ENCODE assay signal across 16 cellular contexts in genomic region chr2:197122821-197123220, GRCh38.
DNase-seq lines count a peak whose midpoint lies in the region; ATAC-seq, FAIRE-seq and TF ChIP-seq lines count a peak whose summit lies in the region.
"Had no signal": no experiment of that assay in that cellular context is flagged by ENCODE, and none has a peak within 500 bp of the region (broad histone marks: within the 10 kb centered on the region; RNA-seq: fewer than 3 reads in every experiment).

No MANE protein-coding gene starts in this region.

- peak overlapping the region; percentile 59 for H3K27ac Mint-ChIP-seq in stimulated activated naive CD8-positive, alpha-beta T cell treated with anti-CD3 and anti-CD28 coated beads, Interleukin-15, Interleukin-2, amounts not matched to agents 100 ng/mL and 50 ng/mL, for 24 hours
- peak overlapping the region; percentile 13 to 43 (median 31) for H3K27ac Mint-ChIP-seq in IgD-negative memory B cell
- H3K27ac Mint-ChIP-seq in stimulated activated effector memory CD8-positive, alpha-beta T cell treated with anti-CD3 and anti-CD28 coated beads, Interleukin-12 subunit alpha, Interleukin-12 subunit beta, amount 100 ng/mL, for 72 hours: peak overlapping the region; percentile 87
- no peak overlapping the region for H3K27ac Mint-ChIP-seq in WTC11

- POLR2A ChIA-PET in WTC11 (lab: Charles Lee): no interaction called here

- CTCF ChIA-PET in WTC11 (lab: Charles Lee): no interaction called here

- no peak for FAIRE-seq in frontal cortex (lab: Jason Lieb, UNC)
- FAIRE-seq: GM18507 had no signal

- ATAC-seq in stimulated activated naive CD8-positive, alpha-beta T cell treated with anti-CD3 and anti-CD28 coated beads, Interleukin-15, Interleukin-2, amounts not matched to agents 100 U/mL and 50 U/mL, for 24 hours: no peak
- ATAC-seq in stimulated activated effector memory CD8-positive, alpha-beta T cell treated with anti-CD3 and anti-CD28 coated beads, Interleukin-12 subunit alpha, Interleukin-12 subunit beta, amount 100 ng/mL, for 72 hours: peak; percentile 48
- ATAC-seq in WTC11 (no peak), HG02610 (IDR thresholded peaks at IDR 0.05; ENCODE audit: unreplicated experiment) (no peak)
- ATAC-seq: PC-3 had no signal

- no peaks in the 10 kb centered on the region for H3K9me3 Mint-ChIP-seq in stimulated activated naive CD8-positive, alpha-beta T cell treated with anti-CD3 and anti-CD28 coated beads, Interleukin-15, Interleukin-2, amounts not matched to agents 100 ng/mL and 50 ng/mL, for 24 hours
- H3K9me3 Mint-ChIP-seq in IgD-negative memory B cell (no peaks in the 10 kb centered on the region), WTC11 (peaks cover 2% of the 10 kb centered on the region)
- no peaks in the 10 kb centered on the region for H3K9me3 Mint-ChIP-seq in stimulated activated effector memory CD8-positive, alpha-beta T cell treated with anti-CD3 and anti-CD28 coated beads, Interleukin-12 subunit alpha, Interleukin-12 subunit beta, amount 100 ng/mL, for 72 hours

- DNase-seq in stimulated activated naive CD8-positive, alpha-beta T cell treated with anti-CD3 and anti-CD28 coated beads, Interleukin-15, Interleukin-2, amounts not matched to agents 100 U/mL and 50 U/mL, for 24 hours: no peak
- peak; percentile 52 for DNase-seq in amniotic epithelial cell (ENCODE audit: low read depth)
- no peak for DNase-seq in stimulated activated effector memory CD8-positive, alpha-beta T cell treated with anti-CD3 and anti-CD28 coated beads, Interleukin-12 subunit alpha, Interleukin-12 subunit beta, amount 100 ng/mL, for 72 hours (ENCODE audit: low spot score in 2 of 2)
- no peak for DNase-seq in WTC11 (ENCODE audit: low spot score)
- DNase-seq in frontal cortex (ENCODE audit: low spot score in 2 of 2): no peak
- DNase-seq: Caco-2, DMS53, NCI-H1092 treated with DMSO at 0.1 percent for 48 hours, NCI-H1694, NCI-H2107, NCI-H69, PC-3 had no signal

- H3K36me3 Mint-ChIP-seq in stimulated activated naive CD8-positive, alpha-beta T cell treated with anti-CD3 and anti-CD28 coated beads, Interleukin-15, Interleukin-2, amounts not matched to agents 100 ng/mL and 50 ng/mL, for 24 hours (ENCODE audit: low read depth): peaks cover 83% of the 10 kb centered on the region
- H3K36me3 Mint-ChIP-seq in IgD-negative memory B cell (peaks cover 15% of the 10 kb centered on the region), WTC11 (no peaks in the 10 kb centered on the region)
- peaks cover 94% of the 10 kb centered on the region for H3K36me3 Mint-ChIP-seq in stimulated activated effector memory CD8-positive, alpha-beta T cell treated with anti-CD3 and anti-CD28 coated beads, Interleukin-12 subunit alpha, Interleukin-12 subunit beta, amount 100 ng/mL, for 72 hours

- TF ChIP-seq CTCF in WTC11 (IDR thresholded peaks at IDR 0.05): no peak

- H3K4me1 Mint-ChIP-seq in stimulated activated naive CD8-positive, alpha-beta T cell treated with anti-CD3 and anti-CD28 coated beads, Interleukin-15, Interleukin-2, amounts not matched to agents 100 ng/mL and 50 ng/mL, for 24 hours (ENCODE audit: low read depth): peaks cover 30% of the 10 kb centered on the region
- H3K4me1 Mint-ChIP-seq in IgD-negative memory B cell (peaks cover 22 to 33% (median 25%) of the 10 kb centered on the region in 3 donors), WTC11 (0 out of 2 replicates have a peak, but pooled peaks cover 2% of the 10 kb centered on the region)
- H3K4me1 Mint-ChIP-seq in stimulated activated effector memory CD8-positive, alpha-beta T cell treated with anti-CD3 and anti-CD28 coated beads, Interleukin-12 subunit alpha, Interleukin-12 subunit beta, amount 100 ng/mL, for 72 hours: peaks cover 23% of the 10 kb centered on the region

- no peak overlapping the region for H3K4me3 Mint-ChIP-seq in stimulated activated naive CD8-positive, alpha-beta T cell treated with anti-CD3 and anti-CD28 coated beads, Interleukin-15, Interleukin-2, amounts not matched to agents 100 ng/mL and 50 ng/mL, for 24 hours
- H3K4me3 Mint-ChIP-seq in IgD-negative memory B cell (no peak overlapping the region), WTC11 (no peak overlapping the region)
- no peak overlapping the region for H3K4me3 Mint-ChIP-seq in stimulated activated effector memory CD8-positive, alpha-beta T cell treated with anti-CD3 and anti-CD28 coated beads, Interleukin-12 subunit alpha, Interleukin-12 subunit beta, amount 100 ng/mL, for 72 hours

- H3K27me3 Mint-ChIP-seq in stimulated activated naive CD8-positive, alpha-beta T cell treated with anti-CD3 and anti-CD28 coated beads, Interleukin-15, Interleukin-2, amounts not matched to agents 100 ng/mL and 50 ng/mL, for 24 hours: no peaks in the 10 kb centered on the region
- no peaks in the 10 kb centered on the region for H3K27me3 Mint-ChIP-seq in IgD-negative memory B cell
- H3K27me3 Mint-ChIP-seq in WTC11 (ENCODE audit: low read depth): no peaks in the 10 kb centered on the region

TF ChIP-seq in WTC11, 78 proteins besides CTCF, POLR2A, EP300 and RAD21 (continues in another document):
- TF ChIP-seq USF2 (CRISPR knock-in tag; IDR thresholded peaks at IDR 0.05) (no peak), ZNF396 (CRISPR knock-in tag; IDR thresholded peaks at IDR 0.05; ENCODE audit: borderline replicate concordance) (no peak), HMGXB4 (CRISPR knock-in tag; IDR thresholded peaks at IDR 0.05) (no peak), FOXK1 (CRISPR knock-in tag; IDR thresholded peaks at IDR 0.05) (no peak), ATF2 (CRISPR knock-in tag; IDR thresholded peaks at IDR 0.05; ENCODE audit: borderline replicate concordance, low read depth) (no peak), ZNF416 (CRISPR knock-in tag; IDR thresholded peaks at IDR 0.05) (no peak), TEAD1 (CRISPR knock-in tag; IDR thresholded peaks at IDR 0.05) (no peak), GRHL2 (CRISPR knock-in tag; IDR thresholded peaks at IDR 0.05; ENCODE audit: insufficient replicate concordance, severe bottlenecking) (no peak), HMGA2 (CRISPR knock-in tag; IDR thresholded peaks at IDR 0.05) (no peak), ZBTB43 (CRISPR knock-in tag; IDR thresholded peaks at IDR 0.05) (no peak), KAT7 (CRISPR knock-in tag; IDR thresholded peaks at IDR 0.05; ENCODE audit: borderline replicate concordance) (no peak), CBFB (CRISPR knock-in tag; IDR thresholded peaks at IDR 0.05; ENCODE audit: low read depth) (no peak)
